Comparison of ENCODE assay signal across 34 cellular contexts in genomic region chrX:33273521-33273920, GRCh38.
"Had no signal": no experiment of that assay in that cellular context is flagged by ENCODE, and none has a peak within 500 bp of the region (broad histone marks: within the 10 kb centered on the region; RNA-seq: fewer than 3 reads in every experiment).

No MANE protein-coding gene starts in this region.

- H3K27me3 ChIP-seq: brain microvascular endothelial cell, cardiac muscle cell had no signal

- H3K4me3 Mint-ChIP-seq: activated CD4-positive, alpha-beta T cell treated with anti-CD3 and anti-CD28 coated beads, Interleukin-2, amount 10 ng/mL, durations not matched to agents 24 days and 14 days; activated CD8-positive, alpha-beta T cell treated with anti-CD3 and anti-CD28 coated beads for 36 hours; activated naive CD8-positive, alpha-beta T cell treated with anti-CD3 and anti-CD28 coated beads for 36 hours; activated T-cell treated with anti-CD3 and anti-CD28 coated beads, Interleukin-2, amount 50 U/mL, for 72 hours; activated T-helper 17 cell treated with anti-CD3 and anti-CD28 coated beads, Interleukin-2, amount 50 U/mL, for 72 hours; central memory CD8-positive, alpha-beta T cell; IgD-negative memory B cell; T-helper 1 cell treated with Interleukin-12 subunit alpha and Interleukin-12 subunit beta and Interleukin-4 antibody, amounts not matched to agents 30 μg/mL and 1 μg/mL, for 36 hours; T-helper 2 cell treated with Interferon-gamma antibody and Interleukin-4, amounts not matched to agents 5 μg/mL and 100 μg/mL, for 36 hours had no signal

- H3K27me3 Mint-ChIP-seq: activated CD4-positive, alpha-beta T cell treated with anti-CD3 and anti-CD28 coated beads, Interleukin-2, amount 10 ng/mL, durations not matched to agents 24 days and 14 days; activated CD8-positive, alpha-beta T cell treated with anti-CD3 and anti-CD28 coated beads for 36 hours; activated naive CD8-positive, alpha-beta T cell treated with anti-CD3 and anti-CD28 coated beads for 36 hours; activated T-helper 17 cell treated with anti-CD3 and anti-CD28 coated beads, Interleukin-2, amount 50 U/mL, for 72 hours; central memory CD8-positive, alpha-beta T cell; IgD-negative memory B cell had no signal

- H3K9me3 Mint-ChIP-seq: activated CD4-positive, alpha-beta T cell treated with anti-CD3 and anti-CD28 coated beads, Interleukin-2, amount 10 ng/mL, durations not matched to agents 24 days and 14 days; activated CD8-positive, alpha-beta T cell treated with anti-CD3 and anti-CD28 coated beads for 36 hours; activated naive CD8-positive, alpha-beta T cell treated with anti-CD3 and anti-CD28 coated beads for 36 hours; T-helper 1 cell treated with Interleukin-12 subunit alpha and Interleukin-12 subunit beta and Interleukin-4 antibody, amounts not matched to agents 30 μg/mL and 1 μg/mL, for 36 hours had no signal

- H3K4me1 Mint-ChIP-seq: activated CD4-positive, alpha-beta T cell treated with anti-CD3 and anti-CD28 coated beads, Interleukin-2, amount 10 ng/mL, durations not matched to agents 24 days and 14 days; activated naive CD8-positive, alpha-beta T cell treated with anti-CD3 and anti-CD28 coated beads for 36 hours; activated T-helper 17 cell treated with anti-CD3 and anti-CD28 coated beads, Interleukin-2, amount 50 U/mL, for 72 hours; central memory CD8-positive, alpha-beta T cell; IgD-negative memory B cell had no signal

- H3K27ac Mint-ChIP-seq: activated CD4-positive, alpha-beta T cell treated with anti-CD3 and anti-CD28 coated beads, Interleukin-2, amount 10 ng/mL, durations not matched to agents 24 days and 14 days; activated CD8-positive, alpha-beta T cell treated with anti-CD3 and anti-CD28 coated beads for 36 hours; activated naive CD8-positive, alpha-beta T cell treated with anti-CD3 and anti-CD28 coated beads for 36 hours; activated T-cell treated with anti-CD3 and anti-CD28 coated beads, Interleukin-2, amount 50 U/mL, for 72 hours; activated T-helper 17 cell treated with anti-CD3 and anti-CD28 coated beads, Interleukin-2, amount 50 U/mL, for 72 hours; IgD-negative memory B cell; T-helper 1 cell treated with Interleukin-12 subunit alpha and Interleukin-12 subunit beta and Interleukin-4 antibody, amounts not matched to agents 30 μg/mL and 1 μg/mL, for 36 hours; T-helper 2 cell treated with Interferon-gamma antibody and Interleukin-4, amounts not matched to agents 5 μg/mL and 100 μg/mL, for 36 hours had no signal

- H3K4me3 ChIP-seq: cardiac muscle cell, PC-9, SK-N-MC had no signal

- H2AFZ ChIP-seq: PC-9 had no signal

- H3K36me3 Mint-ChIP-seq: activated naive CD8-positive, alpha-beta T cell treated with anti-CD3 and anti-CD28 coated beads for 36 hours; IgD-negative memory B cell had no signal

- ATAC-seq: activated CD8-positive, alpha-beta T cell treated with anti-CD3 and anti-CD28 coated beads for 36 hours; activated T-cell treated with anti-CD3 and anti-CD28 coated beads, Interleukin-2, amount 50 U/mL, for 72 hours; activated T-helper 17 cell treated with anti-CD3 and anti-CD28 coated beads, Interleukin-2, amount 50 U/mL, for 72 hours had no signal

- H3K27ac ChIP-seq: brain microvascular endothelial cell, cardiac muscle cell, PC-9, RWPE1, SK-N-MC had no signal

- H3K4me2 ChIP-seq: PC-9 had no signal

- DNase-seq: activated CD4-positive, alpha-beta T cell treated with anti-CD3 and anti-CD28 coated beads, Interleukin-2, amount 10 ng/mL, durations not matched to agents 24 days and 14 days; activated CD4-positive, alpha-beta T cell treated with anti-CD3 and anti-CD28 coated beads, Interleukin-2, amount 50 U/mL, for 4 hours; activated CD8-positive, alpha-beta T cell treated with anti-CD3 and anti-CD28 coated beads for 36 hours; activated effector memory CD4-positive, alpha-beta T cell treated with anti-CD3 and anti-CD28 coated beads, Interleukin-2, amount 50 U/mL, for 16 hours; activated naive CD4-positive, alpha-beta T cell; activated naive CD4-positive, alpha-beta T cell treated with anti-CD3 and anti-CD28 coated beads, Interleukin-2, amount 50 U/mL, for 16 hours; activated naive CD8-positive, alpha-beta T cell treated with anti-CD3 and anti-CD28 coated beads for 36 hours; activated T-cell treated with anti-CD3 and anti-CD28 coated beads, Interleukin-2, amount 50 U/mL, for 1 hour; activated T-cell treated with anti-CD3 and anti-CD28 coated beads, Interleukin-2, amount 50 U/mL, for 72 hours; amygdala; brain microvascular endothelial cell; Kasumi-1; KBM-7; NCI-H1092 treated with DMSO at 0.1 percent for 48 hours; NCI-H1417; NCI-H146; NCI-H187; NCI-H2029 treated with DMSO at 0.1 percent for 48 hours; NCI-H2107; NCI-H2171; NCI-H510A; NCI-H526; NCI-H748 treated with DMSO at 0.1 percent for 48 hours; NK-92 treated with Interleukin-12 subunit alpha and Interleukin-12 subunit beta, amount 100 ng/mL, for 24 hours; PC-9; Right ventricle myocardium superior had no signal

- H3K36me3 ChIP-seq: brain microvascular endothelial cell, cardiac muscle cell had no signal
